Comparison of ENCODE assay signal across 9 cellular contexts in the genomic region with DNA sequence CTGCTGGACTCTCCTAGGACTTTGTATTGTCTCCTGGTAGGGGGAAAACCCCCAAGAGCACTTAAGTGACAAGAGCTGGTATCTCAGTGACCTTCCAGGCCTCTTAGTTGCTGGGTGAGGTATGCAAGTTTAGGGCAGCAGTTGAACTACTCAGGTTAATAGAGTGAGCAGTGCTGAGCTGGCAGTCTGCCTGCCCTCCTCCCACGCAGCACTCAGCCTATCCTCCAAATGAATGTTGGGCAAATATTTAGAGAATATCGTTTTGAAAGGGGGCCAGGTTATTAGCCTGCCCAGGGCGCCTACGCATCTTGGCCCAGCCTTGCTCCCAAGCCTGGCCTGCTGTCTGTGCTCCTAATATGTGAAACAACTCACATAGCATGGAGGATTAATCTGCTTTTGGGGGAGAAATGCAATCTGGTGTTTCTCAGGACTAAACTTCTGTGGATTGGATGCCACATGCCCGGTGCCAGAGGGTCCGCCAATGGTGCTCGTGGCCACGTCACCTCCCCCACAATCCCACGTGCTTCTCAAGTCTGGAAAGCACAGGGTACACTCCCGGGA.
DNase-seq lines count a peak whose midpoint lies in the region; ATAC-seq and TF ChIP-seq lines count a peak whose summit lies in the region.
"Had no signal": no experiment of that assay in that cellular context is flagged by ENCODE, and none has a peak within 500 bp of the region (broad histone marks: within the 10 kb centered on the region; RNA-seq: fewer than 3 reads in every experiment).

No MANE protein-coding gene starts in this region.

- no peaks in the 10 kb centered on the region for H3K9me2 ChIP-seq in MM.1S (replicated peaks; ENCODE audit: insufficient read depth, low read length)

- no peaks in the 10 kb centered on the region for H3K79me2 ChIP-seq in MM.1S (ENCODE audit: low read length)

- no peaks in the 10 kb centered on the region for H4K20me1 ChIP-seq in MM.1S (ENCODE audit: insufficient read depth, low read length)

- H3K4me3 ChIP-seq in fibroblast of mammary gland (ENCODE audit: control insufficient read depth, low read depth, low read length) (no peak overlapping the region), prostate gland (no peak overlapping the region), MM.1S (ENCODE audit: low read length) (no peak overlapping the region)
- H3K4me3 ChIP-seq: skin epidermis had no signal

- H3K4me1 ChIP-seq in prostate gland (replicated peaks) = no peaks in the 10 kb centered on the region
- H3K4me1 ChIP-seq in MM.1S (ENCODE audit: low read length) = no peaks in the 10 kb centered on the region

- peak; percentile 59 for DNase-seq in DMS53 (lab: John Stamatoyannopoulos, UW)
- peak; percentile 63 for DNase-seq in NCI-H748 treated with DMSO at 0.1 percent for 48 hours (lab: John Stamatoyannopoulos, UW)
- peak; percentile 88 for DNase-seq in fibroblast of mammary gland (ENCODE audit: low read depth)
- DNase-seq in prostate gland (ENCODE audit: low spot score) = peak; percentile 79
- no peak for DNase-seq in medulla oblongata (ENCODE audit: extremely low spot score)
- no peak for DNase-seq in MM.1S

- no peaks in the 10 kb centered on the region for H3K27me3 ChIP-seq in prostate gland (replicated peaks; ENCODE audit: insufficient read depth)
- H3K27me3 ChIP-seq in MM.1S (replicated peaks; ENCODE audit: insufficient read depth, low read length) = no peaks in the 10 kb centered on the region

- 22% methylated on average over 10 of the region's 10 CpGs for WGBS in prostate gland

- intact Hi-C loops in prostate gland (cut with DNase I) = loop anchor here (5.0 kb wide), 1 partner anchor 58 kb away; no protein-coding TSS in a partner anchor

- no peak for ATAC-seq in GM21367 (IDR thresholded peaks at IDR 0.05; ENCODE audit: unreplicated experiment)
- no peak for ATAC-seq in GM19455 (IDR thresholded peaks at IDR 0.05; ENCODE audit: unreplicated experiment)

- no peak overlapping the region for H2AFZ ChIP-seq in MM.1S (ENCODE audit: low read length)

- no peak overlapping the region for H3K4me2 ChIP-seq in MM.1S (ENCODE audit: low read depth, low read length)

- H3F3A ChIP-seq in MM.1S (ENCODE audit: insufficient read depth, low read length) = no peaks in the 10 kb centered on the region

- TF ChIP-seq POLR2A in prostate gland (IDR thresholded peaks at IDR 0.05) = no peak

- peak overlapping the region in 1 of 2 donors; percentile 18 for H3K27ac ChIP-seq in prostate gland
- H3K27ac ChIP-seq in MM.1S (ENCODE audit: low read length) = no peak overlapping the region

- H3K9ac ChIP-seq in MM.1S (ENCODE audit: low read length) = no peak overlapping the region

- H3K36me3 ChIP-seq in prostate gland = no peaks in the 10 kb centered on the region
- H3K36me3 ChIP-seq in MM.1S (replicated peaks; ENCODE audit: insufficient read depth, low read length) = no peaks in the 10 kb centered on the region

- no peak for TF ChIP-seq CTCF in fibroblast of mammary gland (conservative IDR thresholded peaks at IDR 0.05; ENCODE audit: control insufficient read depth, insufficient read depth, low read depth, low read length)
- TF ChIP-seq CTCF in prostate gland (IDR thresholded peaks at IDR 0.05) = no peak
- TF ChIP-seq CTCF in MM.1S (IDR thresholded peaks at IDR 0.05; ENCODE audit: low read length) = no peak

- H3K9me3 ChIP-seq in prostate gland = no peaks in the 10 kb centered on the region
- H3K9me3 ChIP-seq in MM.1S (replicated peaks; ENCODE audit: insufficient read depth, low read length) = no peaks in the 10 kb centered on the region

Comparison
In these comparisons a context has a peak if more than half of its experiments do, and no peak if none do; other contexts are left out.
1. DNase-seq: peak in DMS53 (single experiment), NCI-H748 treated with DMSO at 0.1 percent for 48 hours (single experiment), fibroblast of mammary gland (single experiment) and prostate gland (single experiment); none in medulla oblongata (single experiment) and MM.1S (single experiment).